In genomic region chr9:5832543-5833529, GRCh38 we compare ENCODE assay signal across 8 cellular contexts. TPM values are rescaled to one million over a fixed set of nuclear protein-coding genes. Genes with fewer than 3 reads are reported as not detected.
DNase-seq lines count a peak whose midpoint lies in the region; ATAC-seq, FAIRE-seq and TF ChIP-seq lines count a peak whose summit lies in the region.

ERMP1 (minus strand) TSS chr9:5833117; CDS start chr9:5833027, 90 bp downstream.

- FAIRE-seq in HTR-8/SVneo (lab: Jason Lieb, UNC) = no peak

- no peaks in the 10 kb centered on the region for H3K27me3 Mint-ChIP-seq in Calu3 (ENCODE audit: unreplicated experiment)
- H3K27me3 Mint-ChIP-seq in activated CD8-positive, alpha-beta memory T cell treated with anti-CD3 and anti-CD28 coated beads, Interleukin-2, amount 10 ng/mL, durations not matched to agents 7 days and 5 days = no peaks in the 10 kb centered on the region
- H3K27me3 Mint-ChIP-seq in mesothelial cell of epicardium (ENCODE audit: low read depth) = peaks cover 23% of the 10 kb centered on the region

- H3K4me1 Mint-ChIP-seq in Calu3 (ENCODE audit: low read depth, unreplicated experiment) (peaks cover 30% of the 10 kb centered on the region), mesothelial cell of epicardium (peaks cover 25% of the 10 kb centered on the region)
- H3K4me1 Mint-ChIP-seq in activated CD8-positive, alpha-beta memory T cell treated with anti-CD3 and anti-CD28 coated beads, Interleukin-2, amount 10 ng/mL, durations not matched to agents 7 days and 5 days = peaks cover 45% of the 10 kb centered on the region

- ATAC-seq in GM21381 (IDR thresholded peaks at IDR 0.05; ENCODE audit: unreplicated experiment) = peak; percentile 82
- peak; percentile 88 for ATAC-seq in activated CD8-positive, alpha-beta memory T cell treated with anti-CD3 and anti-CD28 coated beads, Interleukin-2, amount 10 ng/mL, durations not matched to agents 7 days and 5 days

- in situ Hi-C loops in endometrial microvascular endothelial cells (cut with HindIII; ENCODE audit: inconsistent ontology term, low pct_unique_long_range_greater_than_20kb, low sequenced_read_pairs) = no loop called here

- no peaks in the 10 kb centered on the region for H3K9me3 Mint-ChIP-seq in Calu3 (ENCODE audit: low read depth, unreplicated experiment)
- no peaks in the 10 kb centered on the region for H3K9me3 Mint-ChIP-seq in activated CD8-positive, alpha-beta memory T cell treated with anti-CD3 and anti-CD28 coated beads, Interleukin-2, amount 10 ng/mL, durations not matched to agents 7 days and 5 days (ENCODE audit: low read depth)
- H3K9me3 Mint-ChIP-seq in mesothelial cell of epicardium = no peaks in the 10 kb centered on the region

- CTCF ChIA-PET in Calu3 (lab: Charles Lee) = interaction anchor here (1.1 to 2.6 kb wide), 3 partner anchors 18 to 54 kb away, joined by 5 to 9 read pairs (median 9); no protein-coding TSS in a partner anchor
- CTCF ChIA-PET in activated CD8-positive, alpha-beta memory T cell treated with anti-CD3 and anti-CD28 coated beads, Interleukin-2, amount 10 ng/mL, durations not matched to agents 7 days and 5 days (lab: Charles Lee) = interaction anchor here (0.6 to 6.1 kb wide), 20 partner anchors 11 to 232 kb away, joined by 3 to 71 read pairs (median 5); no protein-coding TSS in a partner anchor

- H3K4me3 Mint-ChIP-seq in Calu3 (ENCODE audit: low read depth, unreplicated experiment) (peak within 1 kb of the TSS; percentile 94), mesothelial cell of epicardium (peak within 1 kb of the TSS; percentile 87)
- H3K4me3 Mint-ChIP-seq in activated CD8-positive, alpha-beta memory T cell treated with anti-CD3 and anti-CD28 coated beads, Interleukin-2, amount 10 ng/mL, durations not matched to agents 7 days and 5 days = peak within 1 kb of the TSS; percentile 94

- DNase-seq in Calu3 = peak; percentile 81
- DNase-seq in HTR-8/SVneo (ENCODE audit: insufficient read length, low spot score) = peak; percentile 83
- DNase-seq in NOMO-1 (lab: John Stamatoyannopoulos, UW; ENCODE audit: unreplicated experiment in 2 of 2) = peak; percentile 42 to 64
- DNase-seq in activated CD8-positive, alpha-beta memory T cell treated with anti-CD3 and anti-CD28 coated beads, Interleukin-2, amount 10 ng/mL, durations not matched to agents 7 days and 5 days = peak; percentile 91
- peak; percentile 71 to 94 for DNase-seq in mesothelial cell of epicardium (ENCODE audit: low spot score in 2 of 2, unreplicated experiment in 2 of 2)
- peak; percentile 81 to 83 for DNase-seq in stimulated activated CD8-positive, alpha-beta memory T cell treated with anti-CD3 and anti-CD28 coated beads, Interleukin-15, amount 100 ng/mL, for 48 hours (ENCODE audit: low read depth in 2 of 2)

- H3K27ac Mint-ChIP-seq in Calu3 (ENCODE audit: unreplicated experiment) (no peak within 1 kb of the TSS), mesothelial cell of epicardium (peak within 1 kb of the TSS; percentile 95)
- peak within 1 kb of the TSS; percentile 92 for H3K27ac Mint-ChIP-seq in activated CD8-positive, alpha-beta memory T cell treated with anti-CD3 and anti-CD28 coated beads, Interleukin-2, amount 10 ng/mL, durations not matched to agents 7 days and 5 days

- H3K36me3 Mint-ChIP-seq in Calu3 (ENCODE audit: insufficient read depth, unreplicated experiment) (peaks cover 24% of the 10 kb centered on the region), mesothelial cell of epicardium (peaks cover 6% of the 10 kb centered on the region)
- peaks cover 24% of the 10 kb centered on the region for H3K36me3 Mint-ChIP-seq in activated CD8-positive, alpha-beta memory T cell treated with anti-CD3 and anti-CD28 coated beads, Interleukin-2, amount 10 ng/mL, durations not matched to agents 7 days and 5 days

- intact Hi-C loops in Calu3 (cut with micrococcal nuclease; ENCODE audit: unreplicated experiment) = loop anchor here (2.0 to 5.0 kb wide), 2 partner anchors 32 to 49 kb away; no protein-coding TSS in a partner anchor

- no TSS peak for BruUV-seq in Calu3 (replicated peaks; lab: Mats Ljungman, UMichigan)

- TF ChIP-seq CTCF in Calu3 (IDR thresholded peaks at IDR 0.05; ENCODE audit: unreplicated experiment) = peak; percentile 61
- peak; percentile 88 for TF ChIP-seq CTCF in mesothelial cell of epicardium (IDR thresholded peaks at IDR 0.05; ENCODE audit: unreplicated experiment)

RNA-seq across cellular contexts. Expression of gene ERMP1, which starts in this region (rescaled TPM):
- 28.4 and 29.7 TPM in 2 replicates for total RNA-seq in Calu3 (2022)
- 10 to 100 TPM; 25.0 to 32.3 TPM for total RNA-seq in activated CD8-positive, alpha-beta memory T cell treated with anti-CD3 and anti-CD28 coated beads, Interleukin-2, amount 10 ng/mL, durations not matched to agents 7 days and 5 days
- 36.7 TPM for total RNA-seq in endometrial microvascular endothelial cells (ENCODE audit: inconsistent ontology term)
- total RNA-seq in mesothelial cell of epicardium = 25.2 to 26.1 TPM (median 25.4 TPM) in 3 replicates

Comparison
In these comparisons a context has a peak if more than half of its experiments do, and no peak if none do; other contexts are left out.
1. Peak in every context shown above with its lines: DNase-seq and ATAC-seq.